ENCODE assay signal across 20 cellular contexts in the genomic region with DNA sequence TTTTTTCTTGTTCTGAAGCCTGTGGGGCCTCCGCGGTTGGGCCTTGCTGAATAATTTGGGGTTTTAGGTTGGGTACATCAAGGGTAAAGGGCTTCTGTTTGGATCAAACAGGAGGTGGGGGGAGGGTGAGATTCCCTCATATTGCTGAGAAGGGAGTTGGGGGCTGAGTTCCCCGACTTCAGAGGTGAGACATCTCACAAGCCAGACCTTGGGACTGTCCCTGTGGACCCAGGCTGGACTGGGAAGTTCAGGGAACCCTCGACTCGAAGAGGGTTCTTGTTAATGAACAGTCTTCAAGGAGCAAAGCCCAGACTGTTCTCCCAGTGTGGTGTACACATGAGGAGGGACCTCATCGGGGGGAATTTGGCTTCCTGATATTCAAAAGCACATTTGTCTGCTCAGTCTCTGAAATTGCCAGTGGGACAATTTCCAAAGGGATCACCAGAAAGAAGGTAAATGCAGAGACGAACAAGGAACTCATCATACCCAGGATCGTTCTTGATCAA.
DNase-seq lines count a peak whose midpoint lies in the region; ATAC-seq and TF ChIP-seq lines count a peak whose summit lies in the region.
"Had no signal": no experiment of that assay in that cellular context is flagged by ENCODE, and none has a peak within 500 bp of the region (broad histone marks: within the 10 kb centered on the region; RNA-seq: fewer than 3 reads in every experiment).

No MANE protein-coding gene starts in this region.

- no peaks in the 10 kb centered on the region for H3K27me3 ChIP-seq in RWPE2 (ENCODE audit: insufficient read depth, poor library complexity, severe bottlenecking)
- H3K27me3 ChIP-seq: BLaER1 treated with 17β-estradiol and CSF1 and Interleukin-3, amounts not matched to agents 10 nM and 100 nM had no signal

- ATAC-seq in RWPE2 (ENCODE audit: low read depth) = no peak
- no peak for ATAC-seq in HG02938 (IDR thresholded peaks at IDR 0.05; ENCODE audit: unreplicated experiment)
- ATAC-seq: CD8-positive, alpha-beta T cell had no signal

- H3K27ac ChIP-seq in RWPE2 (ENCODE audit: poor library complexity, severe bottlenecking) = no peak overlapping the region
- H3K27ac ChIP-seq in substantia nigra (ENCODE audit: low read depth, low read length, poor library complexity, severe bottlenecking) = peak overlapping the region; percentile 69
- H3K27ac ChIP-seq: SK-N-MC had no signal

- H3K9me3 ChIP-seq in RWPE2 (ENCODE audit: severe bottlenecking) = no peaks in the 10 kb centered on the region
- H3K9me3 ChIP-seq: BLaER1 treated with 17β-estradiol and CSF1 and Interleukin-3, amounts not matched to agents 10 nM and 100 nM had no signal

- no peaks in the 10 kb centered on the region for H3K36me3 ChIP-seq in RWPE2 (ENCODE audit: low read depth)

- DNase-seq in GM13976 (ENCODE audit: low spot score) (peak; percentile 9), RWPE2 (ENCODE audit: low spot score) (peak; percentile 34), iPS-NIHi7 (ENCODE audit: extremely low spot score) (peak; percentile 3), substantia nigra (lab: John Stamatoyannopoulos, UW) (no peak), germinal center (ENCODE audit: low spot score) (no peak), DMS79 treated with DMSO at 0.1 percent for 48 hours (lab: John Stamatoyannopoulos, UW) (no peak)
- DNase-seq: Calu3; CD8-positive, alpha-beta T cell; DMS79; MM.1S; NCI-H1092; NCI-H146; NCI-H2081; NCI-H2171 treated with DMSO at 0.1 percent for 48 hours; NCI-H446; NCI-H69; SHP77 had no signal

- TF ChIP-seq CTCF in GM13976 (IDR thresholded peaks at IDR 0.05; ENCODE audit: borderline replicate concordance, control extremely low read depth, extremely low read depth, insufficient read depth, missing control alignments) = no peak
- no peak for TF ChIP-seq CTCF in RWPE2 (IDR thresholded peaks at IDR 0.05; ENCODE audit: poor library complexity, severe bottlenecking)

- no peak overlapping the region for H3K4me3 ChIP-seq in RWPE2 (ENCODE audit: severe bottlenecking)
- H3K4me3 ChIP-seq: BLaER1 treated with 17β-estradiol and CSF1 and Interleukin-3, amounts not matched to agents 10 nM and 100 nM; SK-N-MC had no signal

- H3K4me1 ChIP-seq in RWPE2 (ENCODE audit: insufficient read depth, poor library complexity, severe bottlenecking) = peaks cover under 1% of the 10 kb centered on the region

- in situ Hi-C loops in GM13976 (cut with MboI; ENCODE audit: low sequenced_read_pairs, unreplicated experiment) = no loop called here

Comparison
In these comparisons a context has a peak if more than half of its experiments do, and no peak if none do; other contexts are left out.
1. DNase-seq: peak in GM13976 (single experiment), RWPE2 (single experiment) and iPS-NIHi7 (single experiment); none in substantia nigra (0 of 49), germinal center (single experiment) and DMS79 treated with DMSO at 0.1 percent for 48 hours (single experiment).